ENCODE assay signal across 8 cellular contexts in the genomic region with DNA sequence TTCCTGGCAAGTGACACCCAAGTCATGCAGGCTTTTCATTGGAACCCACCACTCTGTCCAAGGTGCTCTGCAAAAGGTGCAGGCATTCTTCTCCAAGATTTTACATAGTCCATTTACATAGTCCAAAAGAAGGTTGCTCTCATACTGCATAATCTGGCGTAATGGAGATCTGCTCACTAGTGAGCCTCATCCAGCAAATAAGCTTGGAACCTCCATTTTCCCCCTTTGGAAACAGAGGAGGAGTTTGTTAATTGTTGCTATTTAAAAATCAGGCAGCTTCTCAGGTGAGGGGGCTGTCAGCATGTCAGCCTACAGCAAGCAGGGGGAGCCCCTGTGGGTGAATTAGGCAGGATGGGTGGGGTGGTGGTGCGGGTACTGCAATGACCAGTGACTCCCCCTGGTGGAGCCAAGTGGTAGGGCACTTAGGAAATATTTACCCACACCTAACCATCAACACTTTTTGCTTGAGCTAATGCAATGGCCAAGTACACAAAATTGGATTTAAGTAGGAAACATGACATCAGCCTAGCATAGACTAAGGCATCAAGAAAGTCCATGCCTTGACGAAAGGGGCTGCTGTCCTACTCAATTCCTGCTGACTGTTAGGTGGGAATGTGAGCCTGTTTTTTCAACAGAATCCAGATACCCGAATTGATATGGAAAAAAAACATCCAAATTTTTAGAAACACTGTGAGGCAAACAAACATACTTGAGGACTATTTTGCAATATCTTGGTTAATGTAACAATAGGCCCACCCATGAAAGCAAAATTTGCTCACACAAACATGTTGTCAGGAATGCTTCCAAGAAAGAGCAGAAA.
DNase-seq lines count a peak whose midpoint lies in the region; ATAC-seq, FAIRE-seq and TF ChIP-seq lines count a peak whose summit lies in the region.

No MANE protein-coding gene starts in this region.

- ATAC-seq in left colon = peak; percentile 68

- TF ChIP-seq POLR2A in H54 (IDR thresholded peaks at IDR 0.05; ENCODE audit: low read depth, low read length) = no peak

- peak; percentile 75 for FAIRE-seq in H54 (lab: Jason Lieb, UNC)

- DNase-seq in D341Med (ENCODE audit: low spot score) = peak; percentile 87
- peak; percentile 66 for DNase-seq in H54 (ENCODE audit: insufficient read length, low spot score)
- peak; percentile 33 for DNase-seq in NCI-H2029 treated with DMSO at 0.1 percent for 48 hours (lab: John Stamatoyannopoulos, UW)
- peak; percentile 74 for DNase-seq in activated CD4-positive, CD25-positive, alpha-beta regulatory T cell treated with anti-CD3 and anti-CD28 coated beads, Interleukin-2, amount 50 U/mL, for 72 hours
- peak; percentile 64 for DNase-seq in central memory CD4-positive, alpha-beta T cell
- peak; percentile 55 to 78 for DNase-seq in left colon
- DNase-seq in stimulated activated CD4-positive, alpha-beta T cell treated with anti-CD3 and anti-CD28 coated beads, Interleukin-4, amount 100 ng/mL, for 48 hours (ENCODE audit: low read depth in 2 of 2) = peak; percentile 71 to 72
- DNase-seq in cortex of kidney (lab: John Stamatoyannopoulos, UW) = no peak

- intact Hi-C loops in left colon (cut with DNase I, micrococcal nuclease) = no loop called here
